In the genomic region with DNA sequence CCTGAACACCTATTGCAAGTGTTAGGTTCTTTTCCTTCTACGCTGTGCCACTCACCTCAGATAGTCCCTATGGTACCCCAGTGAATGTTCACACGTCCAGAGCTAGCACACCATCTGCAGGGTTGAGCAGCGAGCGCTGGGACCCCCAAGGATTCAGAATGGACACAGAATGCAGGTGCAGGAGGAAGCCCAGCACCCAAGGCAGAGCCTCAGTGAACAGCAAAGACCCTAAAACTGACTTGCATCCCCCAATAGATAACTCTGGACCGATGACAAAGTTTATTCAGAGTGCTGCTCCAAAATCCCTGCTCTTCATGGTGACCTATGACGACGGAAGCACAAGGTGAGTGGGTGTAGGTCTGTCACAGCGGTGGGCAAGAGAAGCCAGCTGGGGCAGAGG, we compare ENCODE assay signal across 17 cellular contexts. TPM values are rescaled to one million over a fixed set of nuclear protein-coding genes. Genes with fewer than 3 reads are reported as not detected.
A peak's percentile ranks its signal among the peaks of the same experiment; 100 is the strongest.
DNase-seq lines count a peak whose midpoint lies in the region; ATAC-seq and TF ChIP-seq lines count a peak whose summit lies in the region.
"Had no signal": no experiment of that assay in that cellular context is flagged by ENCODE, and none has a peak within 500 bp of the region (broad histone marks: within the 10 kb centered on the region; RNA-seq: fewer than 3 reads in every experiment).

No MANE protein-coding gene starts in this region.

- no peak for TF ChIP-seq CTCF in left ventricle myocardium inferior (IDR thresholded peaks at IDR 0.05; ENCODE audit: borderline replicate concordance)
- no peak for TF ChIP-seq CTCF in osteoblast (IDR thresholded peaks at IDR 0.05; ENCODE audit: extremely low read depth, low read depth, low read length)
- no peak for TF ChIP-seq CTCF in stomach (IDR thresholded peaks at IDR 0.05)
- TF ChIP-seq CTCF in Peyer's patch (IDR thresholded peaks at IDR 0.05): no peak

- H3K4me3 ChIP-seq in left ventricle myocardium inferior (no peak overlapping the region), osteoblast (ENCODE audit: insufficient read depth, low read length) (no peak overlapping the region), stomach (no peak overlapping the region), Peyer's patch (no peak overlapping the region)
- H3K4me3 ChIP-seq: A549 had no signal

- H3K9me3 ChIP-seq in left ventricle myocardium inferior (replicated peaks): peaks cover 12% of the 10 kb centered on the region
- no peaks in the 10 kb centered on the region for H3K9me3 ChIP-seq in osteoblast (ENCODE audit: low read depth, low read length)
- H3K9me3 ChIP-seq in stomach: peaks cover 0 to 4% (median 0%) of the 10 kb centered on the region in 4 donors
- H3K9me3 ChIP-seq in Peyer's patch: no peaks in the 10 kb centered on the region
- H3K9me3 ChIP-seq: A549 had no signal

- peaks cover 71% of the 10 kb centered on the region for H3K27me3 ChIP-seq in left ventricle myocardium inferior (ENCODE audit: low read depth)
- peaks cover 5% of the 10 kb centered on the region for H3K27me3 ChIP-seq in osteoblast (ENCODE audit: insufficient read depth, low read length)
- H3K27me3 ChIP-seq in stomach: peaks cover 0 to 6% (median 0%) of the 10 kb centered on the region in 3 donors
- H3K27me3 ChIP-seq in Peyer's patch: no peaks in the 10 kb centered on the region

- TF ChIP-seq POLR2A in stomach (IDR thresholded peaks at IDR 0.05) (no peak), Peyer's patch (IDR thresholded peaks at IDR 0.05) (no peak)

- no peak overlapping the region for H3K4me2 ChIP-seq in osteoblast (ENCODE audit: insufficient read depth, low read length)
- H3K4me2 ChIP-seq: A549 had no signal

- H4K20me1 ChIP-seq in osteoblast (ENCODE audit: insufficient read depth, low read length): no peaks in the 10 kb centered on the region

- H3K4me1 ChIP-seq in left ventricle myocardium inferior: no peaks in the 10 kb centered on the region
- H3K4me1 ChIP-seq in osteoblast (ENCODE audit: insufficient read depth, low read length): no peaks in the 10 kb centered on the region
- H3K4me1 ChIP-seq in stomach: peaks cover 0 to 27% (median 7%) of the 10 kb centered on the region in 4 donors
- H3K4me1 ChIP-seq in Peyer's patch: no peaks in the 10 kb centered on the region
- H3K4me1 ChIP-seq: A549 had no signal

- no peak for ATAC-seq in HG03045 (IDR thresholded peaks at IDR 0.05; ENCODE audit: unreplicated experiment)
- ATAC-seq: A549 had no signal

- no peak overlapping the region for H3K27ac ChIP-seq in left ventricle myocardium inferior (replicated peaks)
- H3K27ac ChIP-seq in osteoblast (ENCODE audit: low read depth, low read length): no peak overlapping the region
- H3K27ac ChIP-seq in stomach: peak overlapping the region; percentile 47 to 79 (median 55)
- H3K27ac ChIP-seq in Peyer's patch: no peak overlapping the region
- H3K27ac ChIP-seq: 22Rv1, A549, HL-60 had no signal

- H3K79me2 ChIP-seq in osteoblast (ENCODE audit: insufficient read depth, low read length): no peaks in the 10 kb centered on the region

- no peak for TF ChIP-seq EP300 in stomach (IDR thresholded peaks at IDR 0.05)

- intact Hi-C loops in cardiac septum (cut with DNase I) (no loop called here), left ventricle myocardium inferior (cut with micrococcal nuclease) (no loop called here), stomach (cut with DNase I; ENCODE audit: low total_unique reads) (no loop called here)

- H2AFZ ChIP-seq in osteoblast (ENCODE audit: low read length): no peak overlapping the region

- DNase-seq in cardiac septum (ENCODE audit: low spot score) (peak; percentile 20), left ventricle myocardium inferior (no peak), osteoblast (ENCODE audit: insufficient read length, low spot score, missing footprints) (peak; percentile 13), stomach (no peak), Peyer's patch (no peak), UCSD-AML1 (lab: John Stamatoyannopoulos, UW; ENCODE audit: unreplicated experiment) (no peak)
- DNase-seq: AML-193; CD4-positive, alpha-beta memory T cell; DMS153; DMS79; GDM1; H9 had no signal

- H3K36me3 ChIP-seq in left ventricle myocardium inferior: no peaks in the 10 kb centered on the region
- H3K36me3 ChIP-seq in osteoblast (ENCODE audit: insufficient read depth, low read length): no peaks in the 10 kb centered on the region
- H3K36me3 ChIP-seq in stomach: peaks cover 0 to 9% (median 2%) of the 10 kb centered on the region in 4 donors
- peaks cover 0 to 20% (median 0%) of the 10 kb centered on the region in 3 donors for H3K36me3 ChIP-seq in Peyer's patch

- WGBS in stomach, 5 donors: 76 to 86% (median 80%) methylated on average over 8 of the region's 8 CpGs

RNA-seq across cellular contexts. Expression of a gene that starts 15.1 kb away (rescaled TPM):
- total RNA-seq in cardiac septum (5.0 TPM), left ventricle myocardium inferior (5.4 TPM), osteoblast (12.4 and 14.5 TPM in 2 replicates), stomach (10 to 100 TPM in 4 of 5 donors, 1 to 10 TPM in 1; 8.7 to 85.8 (median 51.6) TPM), Peyer's patch (10 to 100 TPM; 13.7 to 39.6 (median 16.3) TPM)
- polyA plus RNA-seq in stomach: 10 to 100 TPM in 1 of 3 donors, 1 to 10 TPM in 2; 5.0 to 22.8 (median 5.3) TPM
- polyA plus RNA-seq: A549 had no signal

RNA-seq across cellular contexts. Expression of a gene that starts 30.2 kb away (rescaled TPM):
- total RNA-seq in cardiac septum (not detected), left ventricle myocardium inferior (not detected), osteoblast (not detected in 2 replicates), stomach (10 to 100 TPM in 4 of 5 donors, not detected in 1; 12.3 to 95.3 (median 54.8) TPM), Peyer's patch (100 to 1,000 TPM in 3 of 4 donors, 10 to 100 TPM in 1; 49.5 to 323 (median 159) TPM)
- 100 to 1,000 TPM in 1 of 3 donors, 10 to 100 TPM in 2; 40.6 to 103 (median 98.7) TPM for polyA plus RNA-seq in stomach
- total RNA-seq: CD4-positive, alpha-beta memory T cell had no signal
- polyA plus RNA-seq: A549; BJ; CD4-positive, alpha-beta memory T cell had no signal

Comparison
In these comparisons a context has a peak if more than half of its experiments do, and no peak if none do; other contexts are left out.
1. DNase-seq: peak in cardiac septum (single experiment) and osteoblast (single experiment); none in left ventricle myocardium inferior (single experiment), stomach (single experiment), Peyer's patch (0 of 3) and UCSD-AML1 (single experiment).
2. H3K27ac ChIP-seq: peak in stomach (5 of 5); none in left ventricle myocardium inferior (single experiment), osteoblast (single experiment) and Peyer's patch (0 of 4).